4 cellular contexts compared by ENCODE assay signal in genomic region chr1:173563846-173564245, GRCh38. TPM values are rescaled to one million over a fixed set of nuclear protein-coding genes. Genes with fewer than 3 reads are reported as not detected.
"Had no signal": no experiment of that assay in that cellular context is flagged by ENCODE, and none has a peak within 500 bp of the region (broad histone marks: within the 10 kb centered on the region; RNA-seq: fewer than 3 reads in every experiment).

No MANE protein-coding gene starts in this region.

RNA-seq across cellular contexts. Expression of gene SLC9C2, which starts 39.0 kb away (rescaled TPM):
- total RNA-seq: LHCN-M2, M059J, MCF 10A, NCI-H460 had no signal
